ENCODE assay signal across 2 cellular contexts in genomic region chr13:42284068-42284467, GRCh38.
TF ChIP-seq lines count a peak whose summit lies in the region.

No MANE protein-coding gene starts in this region.

TF ChIP-seq in GM23338, 12 proteins besides CTCF, POLR2A, EP300 and RAD21 (continued from another document):
- TF ChIP-seq, protein P1, sequence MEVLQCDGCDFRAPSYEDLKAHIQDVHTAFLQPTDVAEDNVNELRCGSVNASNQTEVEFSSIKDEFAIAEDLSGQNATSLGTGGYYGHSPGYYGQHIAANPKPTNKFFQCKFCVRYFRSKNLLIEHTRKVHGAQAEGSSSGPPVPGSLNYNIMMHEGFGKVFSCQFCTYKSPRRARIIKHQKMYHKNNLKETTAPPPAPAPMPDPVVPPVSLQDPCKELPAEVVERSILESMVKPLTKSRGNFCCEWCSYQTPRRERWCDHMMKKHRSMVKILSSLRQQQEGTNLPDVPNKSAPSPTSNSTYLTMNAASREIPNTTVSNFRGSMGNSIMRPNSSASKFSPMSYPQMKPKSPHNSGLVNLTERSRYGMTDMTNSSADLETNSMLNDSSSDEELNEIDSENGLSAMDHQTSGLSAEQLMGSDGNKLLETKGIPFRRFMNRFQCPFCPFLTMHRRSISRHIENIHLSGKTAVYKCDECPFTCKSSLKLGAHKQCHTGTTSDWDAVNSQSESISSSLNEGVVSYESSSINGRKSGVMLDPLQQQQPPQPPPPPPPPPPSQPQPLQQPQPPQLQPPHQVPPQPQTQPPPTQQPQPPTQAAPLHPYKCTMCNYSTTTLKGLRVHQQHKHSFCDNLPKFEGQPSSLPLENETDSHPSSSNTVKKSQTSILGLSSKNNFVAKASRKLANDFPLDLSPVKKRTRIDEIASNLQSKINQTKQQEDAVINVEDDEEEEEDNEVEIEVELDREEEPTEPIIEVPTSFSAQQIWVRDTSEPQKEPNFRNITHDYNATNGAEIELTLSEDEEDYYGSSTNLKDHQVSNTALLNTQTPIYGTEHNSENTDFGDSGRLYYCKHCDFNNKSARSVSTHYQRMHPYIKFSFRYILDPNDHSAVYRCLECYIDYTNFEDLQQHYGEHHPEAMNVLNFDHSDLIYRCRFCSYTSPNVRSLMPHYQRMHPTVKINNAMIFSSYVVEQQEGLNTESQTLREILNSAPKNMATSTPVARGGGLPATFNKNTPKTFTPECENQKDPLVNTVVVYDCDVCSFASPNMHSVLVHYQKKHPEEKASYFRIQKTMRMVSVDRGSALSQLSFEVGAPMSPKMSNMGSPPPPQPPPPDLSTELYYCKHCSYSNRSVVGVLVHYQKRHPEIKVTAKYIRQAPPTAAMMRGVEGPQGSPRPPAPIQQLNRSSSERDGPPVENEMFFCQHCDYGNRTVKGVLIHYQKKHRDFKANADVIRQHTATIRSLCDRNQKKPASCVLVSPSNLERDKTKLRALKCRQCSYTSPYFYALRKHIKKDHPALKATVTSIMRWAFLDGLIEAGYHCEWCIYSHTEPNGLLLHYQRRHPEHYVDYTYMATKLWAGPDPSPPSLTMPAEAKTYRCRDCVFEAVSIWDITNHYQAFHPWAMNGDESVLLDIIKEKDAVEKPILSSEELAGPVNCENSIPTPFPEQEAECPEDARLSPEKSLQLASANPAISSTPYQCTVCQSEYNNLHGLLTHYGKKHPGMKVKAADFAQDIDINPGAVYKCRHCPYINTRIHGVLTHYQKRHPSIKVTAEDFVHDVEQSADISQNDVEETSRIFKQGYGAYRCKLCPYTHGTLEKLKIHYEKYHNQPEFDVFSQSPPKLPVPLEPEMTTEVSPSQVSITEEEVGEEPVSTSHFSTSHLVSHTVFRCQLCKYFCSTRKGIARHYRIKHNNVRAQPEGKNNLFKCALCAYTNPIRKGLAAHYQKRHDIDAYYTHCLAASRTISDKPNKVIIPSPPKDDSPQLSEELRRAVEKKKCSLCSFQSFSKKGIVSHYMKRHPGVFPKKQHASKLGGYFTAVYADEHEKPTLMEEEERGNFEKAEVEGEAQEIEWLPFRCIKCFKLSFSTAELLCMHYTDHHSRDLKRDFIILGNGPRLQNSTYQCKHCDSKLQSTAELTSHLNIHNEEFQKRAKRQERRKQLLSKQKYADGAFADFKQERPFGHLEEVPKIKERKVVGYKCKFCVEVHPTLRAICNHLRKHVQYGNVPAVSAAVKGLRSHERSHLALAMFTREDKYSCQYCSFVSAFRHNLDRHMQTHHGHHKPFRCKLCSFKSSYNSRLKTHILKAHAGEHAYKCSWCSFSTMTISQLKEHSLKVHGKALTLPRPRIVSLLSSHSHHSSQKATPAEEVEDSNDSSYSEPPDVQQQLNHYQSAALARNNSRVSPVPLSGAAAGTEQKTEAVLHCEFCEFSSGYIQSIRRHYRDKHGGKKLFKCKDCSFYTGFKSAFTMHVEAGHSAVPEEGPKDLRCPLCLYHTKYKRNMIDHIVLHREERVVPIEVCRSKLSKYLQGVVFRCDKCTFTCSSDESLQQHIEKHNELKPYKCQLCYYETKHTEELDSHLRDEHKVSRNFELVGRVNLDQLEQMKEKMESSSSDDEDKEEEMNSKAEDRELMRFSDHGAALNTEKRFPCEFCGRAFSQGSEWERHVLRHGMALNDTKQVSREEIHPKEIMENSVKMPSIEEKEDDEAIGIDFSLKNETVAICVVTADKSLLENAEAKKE (CRISPR knock-in tag; IDR thresholded peaks at IDR 0.05), result no peak
- no peak for TF ChIP-seq ETS1 (IDR thresholded peaks at IDR 0.05)
- no peak for TF ChIP-seq STAT1 (IDR thresholded peaks at IDR 0.05; ENCODE audit: unreplicated experiment)

TF ChIP-seq in WTC11, 78 proteins besides CTCF, POLR2A, EP300 and RAD21 (continued from another document):
- no peak for TF ChIP-seq MLX (CRISPR knock-in tag; IDR thresholded peaks at IDR 0.05)
- TF ChIP-seq ZMAT4 (CRISPR knock-in tag; IDR thresholded peaks at IDR 0.05), result no peak
- TF ChIP-seq, protein P2, sequence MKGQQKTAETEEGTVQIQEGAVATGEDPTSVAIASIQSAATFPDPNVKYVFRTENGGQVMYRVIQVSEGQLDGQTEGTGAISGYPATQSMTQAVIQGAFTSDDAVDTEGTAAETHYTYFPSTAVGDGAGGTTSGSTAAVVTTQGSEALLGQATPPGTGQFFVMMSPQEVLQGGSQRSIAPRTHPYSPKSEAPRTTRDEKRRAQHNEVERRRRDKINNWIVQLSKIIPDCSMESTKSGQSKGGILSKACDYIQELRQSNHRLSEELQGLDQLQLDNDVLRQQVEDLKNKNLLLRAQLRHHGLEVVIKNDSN (CRISPR knock-in tag; IDR thresholded peaks at IDR 0.05), result no peak
- no peak for TF ChIP-seq USF2 (CRISPR knock-in tag; IDR thresholded peaks at IDR 0.05)
- TF ChIP-seq, protein P3, sequence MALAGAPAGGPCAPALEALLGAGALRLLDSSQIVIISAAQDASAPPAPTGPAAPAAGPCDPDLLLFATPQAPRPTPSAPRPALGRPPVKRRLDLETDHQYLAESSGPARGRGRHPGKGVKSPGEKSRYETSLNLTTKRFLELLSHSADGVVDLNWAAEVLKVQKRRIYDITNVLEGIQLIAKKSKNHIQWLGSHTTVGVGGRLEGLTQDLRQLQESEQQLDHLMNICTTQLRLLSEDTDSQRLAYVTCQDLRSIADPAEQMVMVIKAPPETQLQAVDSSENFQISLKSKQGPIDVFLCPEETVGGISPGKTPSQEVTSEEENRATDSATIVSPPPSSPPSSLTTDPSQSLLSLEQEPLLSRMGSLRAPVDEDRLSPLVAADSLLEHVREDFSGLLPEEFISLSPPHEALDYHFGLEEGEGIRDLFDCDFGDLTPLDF (CRISPR knock-in tag; IDR thresholded peaks at IDR 0.05), result no peak
TF ChIP-seq in WTC11: peak in this region for 0.
